In genomic region chr16:11682655-11683096, GRCh38 we compare ENCODE assay signal across 2 cellular contexts.
TF ChIP-seq lines count a peak whose summit lies in the region.

No MANE protein-coding gene starts in this region.

TF ChIP-seq in WTC11, 78 proteins besides CTCF, POLR2A, EP300 and RAD21:
- no peak for TF ChIP-seq ETV6 (CRISPR knock-in tag; IDR thresholded peaks at IDR 0.05)
- no peak for TF ChIP-seq ZNF232 (CRISPR knock-in tag; IDR thresholded peaks at IDR 0.05)
- TF ChIP-seq SMAD3 (CRISPR knock-in tag; IDR thresholded peaks at IDR 0.05; ENCODE audit: borderline replicate concordance), result no peak
- TF ChIP-seq ZNF121 (CRISPR knock-in tag; IDR thresholded peaks at IDR 0.05), result no peak
- TF ChIP-seq ZNF219 (CRISPR knock-in tag; IDR thresholded peaks at IDR 0.05; ENCODE audit: borderline replicate concordance), result no peak
- TF ChIP-seq TCF7 (CRISPR knock-in tag; IDR thresholded peaks at IDR 0.05; ENCODE audit: low read depth), result no peak
- TF ChIP-seq, protein P1, sequence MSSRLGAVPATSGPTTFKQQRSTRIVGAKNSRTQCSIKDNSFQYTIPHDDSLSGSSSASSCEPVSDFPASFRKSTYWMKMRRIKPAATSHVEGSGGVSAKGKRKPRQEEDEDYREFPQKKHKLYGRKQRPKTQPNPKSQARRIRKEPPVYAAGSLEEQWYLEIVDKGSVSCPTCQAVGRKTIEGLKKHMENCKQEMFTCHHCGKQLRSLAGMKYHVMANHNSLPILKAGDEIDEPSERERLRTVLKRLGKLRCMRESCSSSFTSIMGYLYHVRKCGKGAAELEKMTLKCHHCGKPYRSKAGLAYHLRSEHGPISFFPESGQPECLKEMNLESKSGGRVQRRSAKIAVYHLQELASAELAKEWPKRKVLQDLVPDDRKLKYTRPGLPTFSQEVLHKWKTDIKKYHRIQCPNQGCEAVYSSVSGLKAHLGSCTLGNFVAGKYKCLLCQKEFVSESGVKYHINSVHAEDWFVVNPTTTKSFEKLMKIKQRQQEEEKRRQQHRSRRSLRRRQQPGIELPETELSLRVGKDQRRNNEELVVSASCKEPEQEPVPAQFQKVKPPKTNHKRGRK (CRISPR knock-in tag; IDR thresholded peaks at IDR 0.05; ENCODE audit: borderline replicate concordance), result no peak
- TF ChIP-seq GRHL2 (CRISPR knock-in tag; IDR thresholded peaks at IDR 0.05; ENCODE audit: insufficient replicate concordance, severe bottlenecking), result no peak
- no peak for TF ChIP-seq ZMAT4 (CRISPR knock-in tag; IDR thresholded peaks at IDR 0.05)
- TF ChIP-seq KAT7 (CRISPR knock-in tag; IDR thresholded peaks at IDR 0.05; ENCODE audit: borderline replicate concordance), result no peak
- TF ChIP-seq TEAD4 (CRISPR knock-in tag; IDR thresholded peaks at IDR 0.05), result no peak
- TF ChIP-seq, protein P2, sequence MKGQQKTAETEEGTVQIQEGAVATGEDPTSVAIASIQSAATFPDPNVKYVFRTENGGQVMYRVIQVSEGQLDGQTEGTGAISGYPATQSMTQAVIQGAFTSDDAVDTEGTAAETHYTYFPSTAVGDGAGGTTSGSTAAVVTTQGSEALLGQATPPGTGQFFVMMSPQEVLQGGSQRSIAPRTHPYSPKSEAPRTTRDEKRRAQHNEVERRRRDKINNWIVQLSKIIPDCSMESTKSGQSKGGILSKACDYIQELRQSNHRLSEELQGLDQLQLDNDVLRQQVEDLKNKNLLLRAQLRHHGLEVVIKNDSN (CRISPR knock-in tag; IDR thresholded peaks at IDR 0.05), result no peak
- TF ChIP-seq GTF2I (CRISPR knock-in tag; conservative IDR thresholded peaks at IDR 0.05), result no peak

TF ChIP-seq in HepG2, 621 proteins besides CTCF, POLR2A, EP300 and RAD21:
- TF ChIP-seq THAP9 (CRISPR knock-in tag; IDR thresholded peaks at IDR 0.05; ENCODE audit: borderline replicate concordance), result no peak
- TF ChIP-seq ZNF790 (CRISPR knock-in tag; IDR thresholded peaks at IDR 0.05; ENCODE audit: borderline replicate concordance), result no peak
- no peak for TF ChIP-seq SP140L (CRISPR knock-in tag; IDR thresholded peaks at IDR 0.05; ENCODE audit: borderline replicate concordance)
- no peak for TF ChIP-seq FOSL2 (CRISPR knock-in tag; IDR thresholded peaks at IDR 0.05)
- no peak for TF ChIP-seq ZNF207 (IDR thresholded peaks at IDR 0.05; ENCODE audit: borderline replicate concordance)
- no peak for TF ChIP-seq SP4 (CRISPR knock-in tag; IDR thresholded peaks at IDR 0.05)
- no peak for TF ChIP-seq ZNF337 (CRISPR knock-in tag; IDR thresholded peaks at IDR 0.05; ENCODE audit: borderline replicate concordance, low read depth)
- no peak for TF ChIP-seq ZNF18 (CRISPR knock-in tag; IDR thresholded peaks at IDR 0.05; ENCODE audit: insufficient replicate concordance)
- TF ChIP-seq RCOR2 (CRISPR knock-in tag; IDR thresholded peaks at IDR 0.05), result no peak
- TF ChIP-seq DBP (CRISPR knock-in tag; IDR thresholded peaks at IDR 0.05; ENCODE audit: not compliant biosample characterization), result no peak
- no peak for TF ChIP-seq ZNF20 (CRISPR knock-in tag; IDR thresholded peaks at IDR 0.05)
- TF ChIP-seq, protein P3, sequence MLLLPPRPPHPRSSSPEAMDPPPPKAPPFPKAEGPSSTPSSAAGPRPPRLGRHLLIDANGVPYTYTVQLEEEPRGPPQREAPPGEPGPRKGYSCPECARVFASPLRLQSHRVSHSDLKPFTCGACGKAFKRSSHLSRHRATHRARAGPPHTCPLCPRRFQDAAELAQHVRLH (CRISPR knock-in tag; IDR thresholded peaks at IDR 0.05; ENCODE audit: borderline replicate concordance, low read depth), result no peak
- no peak for TF ChIP-seq AKAP8 (CRISPR knock-in tag; IDR thresholded peaks at IDR 0.05)
- no peak for TF ChIP-seq ZFP36L1 (CRISPR knock-in tag; IDR thresholded peaks at IDR 0.05)
- TF ChIP-seq, protein P4, sequence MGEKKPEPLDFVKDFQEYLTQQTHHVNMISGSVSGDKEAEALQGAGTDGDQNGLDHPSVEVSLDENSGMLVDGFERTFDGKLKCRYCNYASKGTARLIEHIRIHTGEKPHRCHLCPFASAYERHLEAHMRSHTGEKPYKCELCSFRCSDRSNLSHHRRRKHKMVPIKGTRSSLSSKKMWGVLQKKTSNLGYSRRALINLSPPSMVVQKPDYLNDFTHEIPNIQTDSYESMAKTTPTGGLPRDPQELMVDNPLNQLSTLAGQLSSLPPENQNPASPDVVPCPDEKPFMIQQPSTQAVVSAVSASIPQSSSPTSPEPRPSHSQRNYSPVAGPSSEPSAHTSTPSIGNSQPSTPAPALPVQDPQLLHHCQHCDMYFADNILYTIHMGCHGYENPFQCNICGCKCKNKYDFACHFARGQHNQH (CRISPR knock-in tag; IDR thresholded peaks at IDR 0.05), result no peak
TF ChIP-seq in HepG2: peak in this region for 0.
